8 cellular contexts compared by ENCODE assay signal in the genomic region with DNA sequence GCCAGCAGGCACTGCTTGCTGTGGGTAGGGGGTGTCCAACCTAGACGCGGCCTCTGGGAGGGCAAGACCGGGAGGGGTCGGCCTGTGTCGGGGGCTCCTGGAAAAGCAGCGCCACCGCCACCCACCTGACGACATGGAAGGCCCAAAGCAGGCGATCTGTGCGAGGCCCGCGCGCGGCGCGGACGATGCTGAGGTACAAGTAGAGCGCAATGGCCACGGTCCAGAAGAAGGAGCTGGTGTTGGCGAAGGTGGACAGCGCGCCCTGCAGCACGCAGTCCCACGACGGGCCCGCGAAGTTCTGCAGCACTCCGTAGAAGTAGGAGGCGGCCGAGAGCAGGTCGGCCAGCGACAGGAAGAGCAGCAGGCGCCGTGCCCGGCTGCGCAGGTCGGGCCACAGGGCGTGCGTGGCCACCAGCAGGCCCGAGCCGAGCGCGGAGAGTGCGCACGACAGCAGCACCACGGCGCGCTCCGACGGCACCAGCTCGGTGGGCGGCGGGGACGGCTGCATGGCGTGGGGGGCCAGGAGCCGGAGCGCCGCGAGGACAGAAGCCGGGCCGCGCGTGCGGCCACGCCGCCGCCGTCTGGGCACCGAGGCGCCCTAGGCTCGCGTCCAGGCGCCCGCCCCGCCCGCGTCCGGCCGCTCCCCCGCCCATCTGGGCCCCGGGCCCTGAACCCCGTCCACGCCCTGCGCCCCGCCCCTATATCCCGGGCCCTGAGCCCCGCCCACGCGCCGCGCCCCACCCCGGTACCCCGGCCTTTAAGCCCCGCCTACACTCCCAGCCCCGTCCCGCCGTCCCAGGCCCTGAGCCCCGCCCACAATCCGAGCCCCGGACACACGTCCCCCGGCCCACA. TPM values are rescaled to one million over a fixed set of nuclear protein-coding genes. Genes with fewer than 3 reads are reported as not detected.
A peak's percentile ranks its signal among the peaks of the same experiment; 100 is the strongest.
DNase-seq lines count a peak whose midpoint lies in the region; ATAC-seq and TF ChIP-seq lines count a peak whose summit lies in the region.

A gene with protein sequence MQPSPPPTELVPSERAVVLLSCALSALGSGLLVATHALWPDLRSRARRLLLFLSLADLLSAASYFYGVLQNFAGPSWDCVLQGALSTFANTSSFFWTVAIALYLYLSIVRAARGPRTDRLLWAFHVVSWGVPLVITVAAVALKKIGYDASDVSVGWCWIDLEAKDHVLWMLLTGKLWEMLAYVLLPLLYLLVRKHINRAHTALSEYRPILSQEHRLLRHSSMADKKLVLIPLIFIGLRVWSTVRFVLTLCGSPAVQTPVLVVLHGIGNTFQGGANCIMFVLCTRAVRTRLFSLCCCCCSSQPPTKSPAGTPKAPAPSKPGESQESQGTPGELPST (minus strand): TSS at position 583 of the 852 bp plus-strand sequence. CDS start 75 bp downstream, at position 508.

- BruUV-seq in Panc1 (replicated peaks; lab: Mats Ljungman, UMichigan) = no TSS peak

- H3K27ac ChIP-seq in Panc1 (ENCODE audit: low read length) = peak within 1 kb of the TSS; percentile 81
- H3K27ac ChIP-seq in subcutaneous abdominal adipose tissue (ENCODE audit: low read depth, low read length) = peak within 1 kb of the TSS; percentile 86

- peak within 1 kb of the TSS; percentile 85 for H3K4me3 Mint-ChIP-seq in activated T-helper 2 cell treated with anti-CD3 and anti-CD28 coated beads, Interferon-gamma antibody, Interleukin-2, Interleukin-4, amounts not matched to agents 10 μg/mL and 5 μg/mL and 100 μg/mL, durations not matched to agents 14 hours and 24 hours and 36 hours (ENCODE audit: low read depth)
- peak within 1 kb of the TSS; percentile 78 for H3K4me3 Mint-ChIP-seq in neural crest cell

- H3K9me3 ChIP-seq in Panc1 (ENCODE audit: control insufficient read depth, insufficient read depth, low read depth, low read length) (no peaks in the 10 kb centered on the region), subcutaneous abdominal adipose tissue (ENCODE audit: control insufficient read depth in 5 of 5, low read length in 5 of 5) (no peaks in the 10 kb centered on the region)

- no peaks in the 10 kb centered on the region for H3K9me3 Mint-ChIP-seq in activated T-helper 2 cell treated with anti-CD3 and anti-CD28 coated beads, Interferon-gamma antibody, Interleukin-2, Interleukin-4, amounts not matched to agents 10 μg/mL and 5 μg/mL and 100 μg/mL, durations not matched to agents 14 hours and 24 hours and 36 hours
- peaks cover 4% of the 10 kb centered on the region for H3K9me3 Mint-ChIP-seq in neural crest cell

- no peaks in the 10 kb centered on the region for H3K36me3 ChIP-seq in Panc1 (ENCODE audit: control insufficient read depth, insufficient read depth, low read length)
- H3K36me3 ChIP-seq in subcutaneous abdominal adipose tissue (ENCODE audit: control insufficient read depth in 5 of 5, insufficient read depth in 5 of 5, low read length in 5 of 5) = no peaks in the 10 kb centered on the region

- H3K36me3 Mint-ChIP-seq in activated T-helper 2 cell treated with anti-CD3 and anti-CD28 coated beads, Interferon-gamma antibody, Interleukin-2, Interleukin-4, amounts not matched to agents 10 μg/mL and 5 μg/mL and 100 μg/mL, durations not matched to agents 14 hours and 24 hours and 36 hours (ENCODE audit: low read depth) = no peaks in the 10 kb centered on the region
- no peaks in the 10 kb centered on the region for H3K36me3 Mint-ChIP-seq in neural crest cell (ENCODE audit: low read depth)

- ATAC-seq in GM18909 (IDR thresholded peaks at IDR 0.05; ENCODE audit: poor library complexity, unreplicated experiment) (peak; percentile 72), HG03135 (IDR thresholded peaks at IDR 0.05; ENCODE audit: unreplicated experiment) (peak; percentile 55), Panc1 (peak; percentile 89)

- intact Hi-C loops in Panc1 (cut with micrococcal nuclease; ENCODE audit: unreplicated experiment) = loop anchor here (5.0 kb wide), 1 partner anchor 69 kb away; no protein-coding TSS in a partner anchor
- intact Hi-C loops in activated T-helper 2 cell treated with anti-CD3 and anti-CD28 coated beads, Interferon-gamma antibody, Interleukin-2, Interleukin-4, amounts not matched to agents 10 μg/mL and 5 μg/mL and 100 μg/mL, durations not matched to agents 14 hours and 24 hours and 36 hours (cut with micrococcal nuclease) = no loop called here

- CTCF ChIA-PET in Panc1 (lab: Charles Lee) = interaction anchor here (0.5 to 1.8 kb wide), 4 partner anchors 13 to 537 kb away, joined by 4 to 6 read pairs (median 5); no protein-coding TSS in a partner anchor

- in situ Hi-C loops in Panc1 (cut with HindIII; ENCODE audit: low pct_unique_long_range_greater_than_20kb, low sequenced_read_pairs) = no loop called here

- TF ChIP-seq CTCF in AG10803 (conservative IDR thresholded peaks at IDR 0.05; ENCODE audit: low read length) = 0 out of 2 replicates have a peak, but pooled peaks have one; percentile 1
- no peak for TF ChIP-seq CTCF in Panc1 (IDR thresholded peaks at IDR 0.05)
- TF ChIP-seq CTCF in fibroblast of the aortic adventitia (IDR thresholded peaks at IDR 0.05; ENCODE audit: insufficient read depth, low read length) = no peak
- no peak for TF ChIP-seq CTCF in neural crest cell (conservative IDR thresholded peaks at IDR 0.05)

- H3K27ac Mint-ChIP-seq in activated T-helper 2 cell treated with anti-CD3 and anti-CD28 coated beads, Interferon-gamma antibody, Interleukin-2, Interleukin-4, amounts not matched to agents 10 μg/mL and 5 μg/mL and 100 μg/mL, durations not matched to agents 14 hours and 24 hours and 36 hours = peak within 1 kb of the TSS; percentile 55
- no peak within 1 kb of the TSS for H3K27ac Mint-ChIP-seq in neural crest cell (ENCODE audit: unreplicated experiment)

- POLR2A ChIA-PET in Panc1 (lab: Charles Lee) = interaction anchor here (0.6 to 1.3 kb wide), 3 partner anchors 47 to 73 kb away, joined by 3 to 8 read pairs (median 3); no protein-coding TSS in a partner anchor

- H3K27me3 Mint-ChIP-seq in activated T-helper 2 cell treated with anti-CD3 and anti-CD28 coated beads, Interferon-gamma antibody, Interleukin-2, Interleukin-4, amounts not matched to agents 10 μg/mL and 5 μg/mL and 100 μg/mL, durations not matched to agents 14 hours and 24 hours and 36 hours (ENCODE audit: low read depth) = peaks cover 13% of the 10 kb centered on the region
- peaks cover 66% of the 10 kb centered on the region for H3K27me3 Mint-ChIP-seq in neural crest cell (ENCODE audit: low read depth)

- H3K9ac ChIP-seq in subcutaneous abdominal adipose tissue (ENCODE audit: low read length in 5 of 5) = peak within 1 kb of the TSS; percentile 36 to 77 (median 66)

- peak within 1 kb of the TSS; percentile 62 for H3K4me3 ChIP-seq in AG10803 (ENCODE audit: low read length)
- H3K4me3 ChIP-seq in Panc1 (ENCODE audit: low read depth in 2 of 2, low read length in 2 of 2) = peak within 1 kb of the TSS; percentile 69 to 85
- peak within 1 kb of the TSS; percentile 66 for H3K4me3 ChIP-seq in fibroblast of the aortic adventitia (ENCODE audit: low read depth, low read length)
- peak within 1 kb of the TSS; percentile 61 to 83 (median 75) for H3K4me3 ChIP-seq in subcutaneous abdominal adipose tissue (ENCODE audit: low read depth in 1 of 5, low read length in 5 of 5)

- peak; percentile 74 for DNase-seq in AG10803 (ENCODE audit: low read depth)
- DNase-seq in Panc1 (ENCODE audit: low read depth, low spot score) = no peak
- peak; percentile 71 for DNase-seq in activated T-helper 2 cell treated with anti-CD3 and anti-CD28 coated beads, Interferon-gamma antibody, Interleukin-2, Interleukin-4, amounts not matched to agents 10 μg/mL and 5 μg/mL and 100 μg/mL, durations not matched to agents 14 hours and 24 hours and 36 hours (ENCODE audit: low spot score)
- peak; percentile 71 for DNase-seq in fibroblast of the aortic adventitia (ENCODE audit: low read depth)
- DNase-seq in neural crest cell (ENCODE audit: low read depth, low spot score) = peak; percentile 43

- H3K4me1 ChIP-seq in Panc1 (ENCODE audit: control insufficient read depth, insufficient read depth, low read length) (peaks cover 10% of the 10 kb centered on the region), subcutaneous abdominal adipose tissue (ENCODE audit: control insufficient read depth in 5 of 5, insufficient read depth in 5 of 5, low read length in 5 of 5) (peaks cover 0 to 25% (median 20%) of the 10 kb centered on the region in 5 donors)

- H3K27me3 ChIP-seq in Panc1 (ENCODE audit: control insufficient read depth, insufficient read depth, low read length) (no peaks in the 10 kb centered on the region), subcutaneous abdominal adipose tissue (ENCODE audit: control insufficient read depth in 5 of 5, insufficient read depth in 4 of 5, low read length in 5 of 5) (no peaks in the 10 kb centered on the region)

- H3K4me1 Mint-ChIP-seq in activated T-helper 2 cell treated with anti-CD3 and anti-CD28 coated beads, Interferon-gamma antibody, Interleukin-2, Interleukin-4, amounts not matched to agents 10 μg/mL and 5 μg/mL and 100 μg/mL, durations not matched to agents 14 hours and 24 hours and 36 hours (ENCODE audit: low read depth) = peaks cover 36% of the 10 kb centered on the region
- peaks cover 9% of the 10 kb centered on the region for H3K4me1 Mint-ChIP-seq in neural crest cell

RNA-seq across cellular contexts. Expression of the gene that starts here (rescaled TPM):
- total RNA-seq in Panc1 (2021; ENCODE audit: unreplicated experiment) (19.8 TPM), fibroblast of the aortic adventitia (ENCODE audit: low replicate concordance) (1.6 and 2.2 TPM in 2 replicates), neural crest cell (1.3 and 1.9 TPM in 2 replicates)
- 33.9 TPM for polyA plus RNA-seq in Panc1 (2012; ENCODE audit: insufficient read length)
- total RNA-seq in activated T-helper 2 cell treated with anti-CD3 and anti-CD28 coated beads, Interferon-gamma antibody, Interleukin-2, Interleukin-4, amounts not matched to agents 10 μg/mL and 5 μg/mL and 100 μg/mL, durations not matched to agents 14 hours and 24 hours and 36 hours = 6.9 and 7.7 TPM in 2 replicates
